Comparison of ENCODE assay signal across 2 cellular contexts in the genomic region with DNA sequence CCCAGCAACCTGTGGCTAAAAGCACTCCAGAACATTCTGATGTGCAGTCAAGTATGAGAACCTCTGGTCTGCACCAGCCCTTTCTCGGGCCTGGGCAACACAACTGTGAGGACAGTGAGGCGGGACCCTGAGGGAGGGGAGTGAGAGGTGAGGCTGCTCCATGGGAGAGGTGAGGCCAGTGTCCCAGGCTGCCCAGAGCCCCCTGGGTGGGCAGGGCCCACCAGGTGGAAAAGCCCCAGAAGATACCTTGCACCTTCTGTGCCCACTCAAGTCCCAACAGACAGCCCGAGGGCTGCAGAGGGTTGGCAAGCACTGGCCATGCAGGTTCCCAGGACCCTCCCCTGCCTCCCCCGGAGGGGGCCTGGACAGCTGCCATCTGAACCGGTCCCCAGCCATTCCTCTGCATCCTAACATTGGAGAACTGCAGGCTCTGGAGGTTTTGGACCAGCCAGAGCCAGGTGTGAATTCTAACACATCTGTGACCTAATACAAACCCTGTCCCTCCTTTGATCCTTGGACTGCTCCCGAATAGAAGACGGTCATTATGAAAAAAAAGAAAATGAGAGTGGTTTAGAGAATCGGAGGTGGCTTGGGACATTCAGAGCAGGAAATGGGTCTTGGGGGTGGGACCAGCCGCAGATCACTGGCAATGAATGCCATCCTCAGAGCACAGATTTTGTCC.
A peak's percentile ranks its signal among the peaks of the same experiment; 100 is the strongest.
TF ChIP-seq lines count a peak whose summit lies in the region.

No MANE protein-coding gene starts in this region.

TF ChIP-seq in HEK293, 187 proteins besides CTCF, POLR2A, EP300 and RAD21 (continued from another document):
- TF ChIP-seq, protein P1, sequence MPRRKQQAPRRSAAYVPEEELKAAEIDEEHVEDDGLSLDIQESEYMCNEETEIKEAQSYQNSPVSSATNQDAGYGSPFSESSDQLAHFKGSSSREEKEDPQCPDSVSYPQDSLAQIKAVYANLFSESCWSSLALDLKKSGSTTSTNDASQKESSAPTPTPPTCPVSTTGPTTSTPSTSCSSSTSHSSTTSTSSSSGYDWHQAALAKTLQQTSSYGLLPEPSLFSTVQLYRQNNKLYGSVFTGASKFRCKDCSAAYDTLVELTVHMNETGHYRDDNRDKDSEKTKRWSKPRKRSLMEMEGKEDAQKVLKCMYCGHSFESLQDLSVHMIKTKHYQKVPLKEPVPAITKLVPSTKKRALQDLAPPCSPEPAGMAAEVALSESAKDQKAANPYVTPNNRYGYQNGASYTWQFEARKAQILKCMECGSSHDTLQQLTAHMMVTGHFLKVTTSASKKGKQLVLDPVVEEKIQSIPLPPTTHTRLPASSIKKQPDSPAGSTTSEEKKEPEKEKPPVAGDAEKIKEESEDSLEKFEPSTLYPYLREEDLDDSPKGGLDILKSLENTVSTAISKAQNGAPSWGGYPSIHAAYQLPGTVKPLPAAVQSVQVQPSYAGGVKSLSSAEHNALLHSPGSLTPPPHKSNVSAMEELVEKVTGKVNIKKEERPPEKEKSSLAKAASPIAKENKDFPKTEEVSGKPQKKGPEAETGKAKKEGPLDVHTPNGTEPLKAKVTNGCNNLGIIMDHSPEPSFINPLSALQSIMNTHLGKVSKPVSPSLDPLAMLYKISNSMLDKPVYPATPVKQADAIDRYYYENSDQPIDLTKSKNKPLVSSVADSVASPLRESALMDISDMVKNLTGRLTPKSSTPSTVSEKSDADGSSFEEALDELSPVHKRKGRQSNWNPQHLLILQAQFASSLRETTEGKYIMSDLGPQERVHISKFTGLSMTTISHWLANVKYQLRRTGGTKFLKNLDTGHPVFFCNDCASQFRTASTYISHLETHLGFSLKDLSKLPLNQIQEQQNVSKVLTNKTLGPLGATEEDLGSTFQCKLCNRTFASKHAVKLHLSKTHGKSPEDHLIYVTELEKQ (tag by site-specific recombination; IDR thresholded peaks at IDR 0.05; ENCODE audit: borderline replicate concordance): no peak
- TF ChIP-seq ZBTB21 (tag by site-specific recombination; IDR thresholded peaks at IDR 0.05) (no peak), ZEB2 (tag by site-specific recombination; IDR thresholded peaks at IDR 0.05) (no peak), ZNF121 (tag by site-specific recombination; IDR thresholded peaks at IDR 0.05) (no peak), RBAK (tag by site-specific recombination; IDR thresholded peaks at IDR 0.05) (no peak), ZNF501 (tag by site-specific recombination; IDR thresholded peaks at IDR 0.05) (no peak), ZBTB26 (tag by site-specific recombination; optimal IDR thresholded peaks at IDR 0.05) (no peak), ZBTB20 (tag by site-specific recombination; IDR thresholded peaks at IDR 0.05) (peak; percentile 34; the same call in 1 of the 2 replicates), GLI4 (tag by site-specific recombination; IDR thresholded peaks at IDR 0.05) (0 out of 2 replicates have a peak, but pooled peaks have one; percentile 20), ZNF248 (tag by site-specific recombination; IDR thresholded peaks at IDR 0.05) (no peak), ZNF157 (tag by site-specific recombination; IDR thresholded peaks at IDR 0.05) (no peak), ZNF785 (tag by site-specific recombination; IDR thresholded peaks at IDR 0.05) (no peak), ZNF394 (tag by site-specific recombination; IDR thresholded peaks at IDR 0.05; ENCODE audit: borderline replicate concordance) (no peak)

TF ChIP-seq in HepG2, 621 proteins besides CTCF, POLR2A, EP300 and RAD21 (continued from another document):
- TF ChIP-seq MAFF (IDR thresholded peaks at IDR 0.05; ENCODE audit: low read depth, low read length) (no peak), POLR2AphosphoS5 (IDR thresholded peaks at IDR 0.05; ENCODE audit: low read depth, low read length) (no peak), ZNF784 (CRISPR knock-in tag; IDR thresholded peaks at IDR 0.05; ENCODE audit: borderline replicate concordance) (0 out of 2 replicates have a peak, but pooled peaks have one; percentile 6), ASH2L (IDR thresholded peaks at IDR 0.05; ENCODE audit: insufficient read length, low read depth, low read length) (peak; percentile 14), CSRNP2 (CRISPR knock-in tag; conservative IDR thresholded peaks at IDR 0.05; ENCODE audit: low read depth) (no peak), KAT8 (CRISPR knock-in tag; IDR thresholded peaks at IDR 0.05) (no peak), KLF15 (CRISPR knock-in tag; IDR thresholded peaks at IDR 0.05; ENCODE audit: borderline replicate concordance) (no peak)
- TF ChIP-seq, protein P2, sequence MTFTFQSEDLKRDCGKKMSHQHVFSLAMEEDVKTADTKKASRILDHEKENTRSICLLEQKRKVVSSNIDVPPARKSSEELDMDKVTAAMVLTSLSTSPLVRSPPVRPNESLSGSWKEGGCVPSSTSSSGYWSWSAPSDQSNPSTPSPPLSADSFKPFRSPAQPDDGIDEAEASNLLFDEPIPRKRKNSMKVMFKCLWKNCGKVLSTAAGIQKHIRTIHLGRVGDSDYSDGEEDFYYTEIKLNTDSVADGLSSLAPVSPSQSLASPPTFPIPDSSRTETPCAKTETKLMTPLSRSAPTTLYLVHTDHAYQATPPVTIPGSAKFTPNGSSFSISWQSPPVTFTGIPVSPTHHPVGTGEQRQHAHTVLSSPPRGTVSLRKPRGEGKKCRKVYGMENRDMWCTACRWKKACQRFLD (CRISPR knock-in tag; IDR thresholded peaks at IDR 0.05; ENCODE audit: borderline replicate concordance): 0 out of 2 replicates have a peak, but pooled peaks have one; percentile 8
TF ChIP-seq in HepG2: peak in this region for 7.
